In genomic region chr11:57426439-57426753, GRCh38 we compare ENCODE assay signal across 2 cellular contexts.
TF ChIP-seq lines count a peak whose summit lies in the region.

No MANE protein-coding gene starts in this region.

TF ChIP-seq in GM23338, 12 proteins besides CTCF, POLR2A, EP300 and RAD21:
- TF ChIP-seq REST (IDR thresholded peaks at IDR 0.05; ENCODE audit: unreplicated experiment) = no peak
- no peak for TF ChIP-seq CREB1 (CRISPR knock-in tag; IDR thresholded peaks at IDR 0.05; ENCODE audit: low read depth)
- TF ChIP-seq JUNB (IDR thresholded peaks at IDR 0.05; ENCODE audit: unreplicated experiment) = no peak
- no peak for TF ChIP-seq STAT1 (IDR thresholded peaks at IDR 0.05; ENCODE audit: unreplicated experiment)
- TF ChIP-seq POLR2AphosphoS5 (IDR thresholded peaks at IDR 0.05; ENCODE audit: low read depth) = no peak
- TF ChIP-seq EZH2phosphoT487 (IDR thresholded peaks at IDR 0.05; ENCODE audit: unreplicated experiment) = no peak
- no peak for TF ChIP-seq ZNF462 (CRISPR knock-in tag; IDR thresholded peaks at IDR 0.05)
- no peak for TF ChIP-seq ZNF114 (CRISPR knock-in tag; IDR thresholded peaks at IDR 0.05)

TF ChIP-seq in endothelial cell of umbilical vein, 7 proteins besides CTCF, POLR2A, EP300 and RAD21:
- TF ChIP-seq GATA2 (IDR thresholded peaks at IDR 0.05; ENCODE audit: insufficient read depth, insufficient read length, low read depth, low read length) (no peak), MYC (IDR thresholded peaks at IDR 0.05; ENCODE audit: low read depth, low read length) (no peak), FOS (IDR thresholded peaks at IDR 0.05; ENCODE audit: borderline replicate concordance, insufficient read depth, low read length) (no peak), JUN (IDR thresholded peaks at IDR 0.05; ENCODE audit: borderline replicate concordance, insufficient read depth, insufficient read length, low read depth) (no peak), EZH2 (IDR thresholded peaks at IDR 0.05; ENCODE audit: borderline replicate concordance, low read depth, low read length, severe bottlenecking) (no peak), MAX (IDR thresholded peaks at IDR 0.05; ENCODE audit: insufficient read depth, insufficient read length) (no peak)
